In the genomic region with DNA sequence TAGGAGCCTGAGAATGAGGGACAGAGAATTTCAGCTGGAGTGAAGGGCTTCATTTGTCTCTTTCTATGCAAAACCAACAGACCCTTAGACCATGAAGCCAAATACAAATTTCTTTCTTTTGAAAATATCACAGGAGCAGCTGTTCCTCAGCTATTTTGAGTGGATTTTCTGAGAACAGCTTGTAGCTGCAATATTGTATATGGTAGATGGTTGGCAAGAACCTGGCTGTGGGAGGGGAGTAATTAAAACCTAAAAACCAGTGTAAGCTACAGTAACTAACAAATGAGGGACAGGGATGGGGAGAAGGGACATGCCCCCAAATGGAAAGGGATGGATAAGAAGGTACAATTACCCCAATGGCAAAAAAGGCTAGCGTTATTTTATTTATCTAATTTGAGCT, we compare ENCODE assay signal across 24 cellular contexts.
"Had no signal": no experiment of that assay in that cellular context is flagged by ENCODE, and none has a peak within 500 bp of the region (broad histone marks: within the 10 kb centered on the region; RNA-seq: fewer than 3 reads in every experiment).

No MANE protein-coding gene starts in this region.

- H3K27me3 ChIP-seq: pancreas, stomach, suprapubic skin, tibial nerve, uterus had no signal

- H3K9me3 ChIP-seq: left ventricle myocardium inferior, pancreas, prostate gland, stomach, suprapubic skin, tibial nerve, uterus had no signal

- H3K4me3 ChIP-seq: left ventricle myocardium inferior, lung, pancreas, prostate gland, skin epidermis, stomach, suprapubic skin, tibial nerve, uterus had no signal

- H3K36me3 ChIP-seq: left ventricle myocardium inferior, pancreas, prostate gland, stomach, suprapubic skin, tibial nerve, uterus had no signal

- H3K27ac ChIP-seq: left ventricle myocardium inferior, pancreas, prostate gland, skin epidermis, stomach, suprapubic skin, tibial nerve, uterus had no signal

- DNase-seq: hypothalamus; immature natural killer cell; islet precursor cell; left ventricle myocardium inferior; mesendoderm; naive B cell; natural killer cell; pancreas; posterior cingulate gyrus; retina; right cardiac atrium; stimulated activated CD4-positive, alpha-beta T cell treated with anti-CD3 and anti-CD28 coated beads, Interleukin-12 subunit alpha, Interleukin-12 subunit beta, amount 100 ng/mL, for 4 hours; stimulated activated CD4-positive, alpha-beta T cell treated with anti-CD3 and anti-CD28 coated beads, Interleukin-15, amount 100 ng/mL, for 24 hours; stimulated activated CD4-positive, alpha-beta T cell treated with anti-CD3 and anti-CD28 coated beads, Interleukin-2, amount 100 ng/mL, for 24 hours; stimulated activated CD4-positive, alpha-beta T cell treated with anti-CD3 and anti-CD28 coated beads, Interleukin-4, amount 100 ng/mL, for 1 hour; stimulated activated naive B cell treated with anti-CD40 and anti-IgM and Interleukin-4, amounts not matched to agents 10 μg/mL and 1 μg/mL and 100 μg/mL, for 72 hours; stimulated activated naive CD8-positive, alpha-beta T cell treated with anti-CD3 and anti-CD28 coated beads, Interleukin-15, Interleukin-2, amounts not matched to agents 100 U/mL and 50 U/mL, for 24 hours; stomach; uterus had no signal

- H3K4me1 ChIP-seq: left ventricle myocardium inferior, pancreas, prostate gland, stomach, suprapubic skin, uterus had no signal
